9 cellular contexts compared by ENCODE assay signal in genomic region chr14:106417224-106418049, GRCh38.
A peak's percentile ranks its signal among the peaks of the same experiment; 100 is the strongest.
DNase-seq lines count a peak whose midpoint lies in the region; ATAC-seq and TF ChIP-seq lines count a peak whose summit lies in the region.
"Had no signal": no experiment of that assay in that cellular context is flagged by ENCODE, and none has a peak within 500 bp of the region (broad histone marks: within the 10 kb centered on the region; RNA-seq: fewer than 3 reads in every experiment).

No MANE protein-coding gene starts in this region.

- no peaks in the 10 kb centered on the region for H3K79me2 ChIP-seq in osteoblast (ENCODE audit: insufficient read depth, low read length)

- H3K27ac ChIP-seq in colonic mucosa (no peak overlapping the region), osteoblast (ENCODE audit: low read depth, low read length) (no peak overlapping the region)
- H3K27ac ChIP-seq: SJSA1 had no signal

- H3K27me3 Mint-ChIP-seq in Calu3 (ENCODE audit: unreplicated experiment): peaks cover 25% of the 10 kb centered on the region

- no peaks in the 10 kb centered on the region for H3K4me1 Mint-ChIP-seq in Calu3 (ENCODE audit: low read depth, unreplicated experiment)

- H3K4me1 ChIP-seq in colonic mucosa: no peaks in the 10 kb centered on the region
- no peaks in the 10 kb centered on the region for H3K4me1 ChIP-seq in osteoblast (ENCODE audit: insufficient read depth, low read length)
- H3K4me1 ChIP-seq: SJSA1 had no signal

- no peak overlapping the region for H3K9ac ChIP-seq in colonic mucosa (ENCODE audit: low read depth in 2 of 2, low read length in 2 of 2)

- intact Hi-C loops in Calu3 (cut with micrococcal nuclease; ENCODE audit: unreplicated experiment) (no loop called here), colonic mucosa (cut with DNase I) (no loop called here)

- peak; percentile 52 for DNase-seq in Calu3
- DNase-seq in HuH-7 (ENCODE audit: low spot score): peak; percentile 2
- DNase-seq in colonic mucosa: peak; percentile 56
- no peak for DNase-seq in osteoblast (ENCODE audit: insufficient read length, low spot score, missing footprints)
- no peak for DNase-seq in T1000 (lab: John Stamatoyannopoulos, UW)
- DNase-seq in middle frontal gyrus (ENCODE audit: extremely low spot score, low spot score): no peak

- H3K27me3 ChIP-seq in colonic mucosa (no peaks in the 10 kb centered on the region), osteoblast (ENCODE audit: insufficient read depth, low read length) (no peaks in the 10 kb centered on the region)

- H3K36me3 Mint-ChIP-seq in Calu3 (ENCODE audit: insufficient read depth, unreplicated experiment): no peaks in the 10 kb centered on the region

- H3K9me3 ChIP-seq in colonic mucosa: no peaks in the 10 kb centered on the region
- H3K9me3 ChIP-seq in osteoblast (ENCODE audit: low read depth, low read length): no peaks in the 10 kb centered on the region
- H3K9me3 ChIP-seq: SJSA1 had no signal

- no TSS peak for BruUV-seq in Calu3 (replicated peaks; lab: Mats Ljungman, UMichigan)

- H3K4me3 Mint-ChIP-seq in Calu3 (ENCODE audit: low read depth, unreplicated experiment): no peak overlapping the region

- TF ChIP-seq CTCF in Calu3 (IDR thresholded peaks at IDR 0.05; ENCODE audit: unreplicated experiment): peak; percentile 85
- peak; percentile 38 for TF ChIP-seq CTCF in colonic mucosa (IDR thresholded peaks at IDR 0.05)
- TF ChIP-seq CTCF in osteoblast (IDR thresholded peaks at IDR 0.05; ENCODE audit: extremely low read depth, low read depth, low read length): peak; percentile 36

- no peak overlapping the region for H3K4me2 ChIP-seq in osteoblast (ENCODE audit: insufficient read depth, low read length)

- H3K4me3 ChIP-seq in colonic mucosa (no peak overlapping the region), osteoblast (ENCODE audit: insufficient read depth, low read length) (no peak overlapping the region)
- H3K4me3 ChIP-seq: SJSA1 had no signal

- H2AFZ ChIP-seq in osteoblast (ENCODE audit: low read length): no peak overlapping the region

- CTCF ChIA-PET in Calu3 (lab: Charles Lee): interaction anchor here (0.7 kb wide), 1 partner anchor 13 kb away, joined by 3 read pairs; no protein-coding TSS in a partner anchor

- H4K20me1 ChIP-seq in osteoblast (ENCODE audit: insufficient read depth, low read length): no peaks in the 10 kb centered on the region

- no peak overlapping the region for H3K27ac Mint-ChIP-seq in Calu3 (ENCODE audit: unreplicated experiment)

- peak; percentile 77 for ATAC-seq in GM19455 (IDR thresholded peaks at IDR 0.05; ENCODE audit: unreplicated experiment)
- peak; percentile 80 to 81 for ATAC-seq in activated CD4-positive, CD25-positive, alpha-beta regulatory T cell treated with anti-CD3 and anti-CD28 coated beads, Interleukin-2, amount 50 U/mL, for 24 hours

- no peaks in the 10 kb centered on the region for H3K9me3 Mint-ChIP-seq in Calu3 (ENCODE audit: low read depth, unreplicated experiment)

- H3K36me3 ChIP-seq in colonic mucosa (no peaks in the 10 kb centered on the region), osteoblast (ENCODE audit: insufficient read depth, low read length) (no peaks in the 10 kb centered on the region)
- H3K36me3 ChIP-seq: SJSA1 had no signal

Comparison
In these comparisons a context has a peak if more than half of its experiments do, and no peak if none do; other contexts are left out.
1. DNase-seq: peak in Calu3 (single experiment), HuH-7 (single experiment) and colonic mucosa (single experiment); none in osteoblast (single experiment), T1000 (single experiment) and middle frontal gyrus (single experiment).
2. Peak in every context shown above with its lines, with median percentiles within 50 percentile points of each other: CTCF ChIP-seq.